In genomic region chr1:198186916-198187580, GRCh38 we compare ENCODE assay signal across 17 cellular contexts. TPM values are rescaled to one million over a fixed set of nuclear protein-coding genes. Genes with fewer than 3 reads are reported as not detected.
A peak's percentile ranks its signal among the peaks of the same experiment; 100 is the strongest.
DNase-seq lines count a peak whose midpoint lies in the region; ATAC-seq, FAIRE-seq and TF ChIP-seq lines count a peak whose summit lies in the region.
"Had no signal": no experiment of that assay in that cellular context is flagged by ENCODE, and none has a peak within 500 bp of the region (broad histone marks: within the 10 kb centered on the region; RNA-seq: fewer than 3 reads in every experiment).

No MANE protein-coding gene starts in this region.

- peaks cover 7% of the 10 kb centered on the region for H3K79me1 ChIP-seq in mesendoderm (ENCODE audit: low read length)

- no peaks in the 10 kb centered on the region for H3K9me3 ChIP-seq in CD4-positive, alpha-beta memory T cell (ENCODE audit: control insufficient read depth in 1 of 2, low read length in 2 of 2)

- peak overlapping the region; percentile 75 for H3K18ac ChIP-seq in mesendoderm (ENCODE audit: low read length)

- FAIRE-seq in GM12891 (lab: Jason Lieb, UNC): peak; percentile 40
- FAIRE-seq: colon, H1 had no signal

- no peak overlapping the region for H3K4ac ChIP-seq in mesendoderm (ENCODE audit: low read depth, low read length)

- TF ChIP-seq CTCF in RWPE1 (conservative IDR thresholded peaks at IDR 0.05; ENCODE audit: low read depth): no peak

- no peak for ATAC-seq in activated T-helper 17 cell treated with anti-CD3 and anti-CD28 coated beads, Interleukin-2, amount 50 U/mL, for 72 hours (replicated peaks)
- ATAC-seq in HG02981 (IDR thresholded peaks at IDR 0.05; ENCODE audit: unreplicated experiment) (no peak), GM19463 (IDR thresholded peaks at IDR 0.05; ENCODE audit: unreplicated experiment) (no peak)
- ATAC-seq: WTC11 had no signal

- no peak for TF ChIP-seq POLR2A in GM12891 (IDR thresholded peaks at IDR 0.05; ENCODE audit: low read depth, low read length)

- no peak for DNase-seq in CD4-positive, alpha-beta memory T cell
- DNase-seq in GM12891 (ENCODE audit: insufficient read length, low spot score) (no peak), mesendoderm (no peak), RWPE1 (ENCODE audit: low spot score) (no peak)
- DNase-seq: activated CD8-positive, alpha-beta memory T cell treated with anti-CD3 and anti-CD28 coated beads, Interleukin-2, amount 50 U/mL, for 48 hours; amniotic stem cell; MV-4-11; NCI-H2081 treated with DMSO at 0.1 percent for 48 hours; NCI-H748 treated with DMSO at 0.1 percent for 48 hours; stimulated activated CD4-positive, alpha-beta T cell treated with anti-CD3 and anti-CD28 coated beads, Interleukin-1b, Interleukin-23, amount 100 ng/mL, for 48 hours; SW 1271 had no signal

- peak overlapping the region in 6 of 8 donors; percentile 17 to 84 (median 62) for H3K4me3 Mint-ChIP-seq in CD4-positive, alpha-beta memory T cell
- peak overlapping the region; percentile 68 for H3K4me3 Mint-ChIP-seq in activated T-helper 17 cell treated with anti-CD3 and anti-CD28 coated beads, Interleukin-2, amount 50 U/mL, for 72 hours
- H3K4me3 Mint-ChIP-seq: WTC11 had no signal

- H4K5ac ChIP-seq in mesendoderm (ENCODE audit: low read length): no peak overlapping the region

- no peak overlapping the region for H4K8ac ChIP-seq in mesendoderm (ENCODE audit: low read depth, low read length)

- no CpG with 5 or more reads among the region's 2 CpGs for WGBS in mesendoderm (ENCODE audit: extremely low coverage, insufficient coverage, low lambda C conversion rate)

- H3K27me3 Mint-ChIP-seq in CD4-positive, alpha-beta memory T cell: no peaks in the 10 kb centered on the region
- no peaks in the 10 kb centered on the region for H3K27me3 Mint-ChIP-seq in activated T-helper 17 cell treated with anti-CD3 and anti-CD28 coated beads, Interleukin-2, amount 50 U/mL, for 72 hours

- peaks cover 48 to 84% (median 73%) of the 10 kb centered on the region in 4 donors for H3K4me1 Mint-ChIP-seq in CD4-positive, alpha-beta memory T cell
- peaks cover 37% of the 10 kb centered on the region for H3K4me1 Mint-ChIP-seq in activated T-helper 17 cell treated with anti-CD3 and anti-CD28 coated beads, Interleukin-2, amount 50 U/mL, for 72 hours

- peaks cover 8% of the 10 kb centered on the region for H3K79me2 ChIP-seq in mesendoderm (ENCODE audit: control insufficient read depth, insufficient read depth, low read length)

- POLR2A ChIA-PET in CD4-positive, alpha-beta memory T cell (lab: Charles Lee; ENCODE audit: partially characterized antibody): interaction anchor here (1.3 to 4.1 kb wide), 7 partner anchors 8 to 30 kb away, joined by 3 to 47 read pairs (median 10); partner anchors contain the start of gene NEK7
- POLR2A ChIA-PET in RWPE1 (lab: Yijun Ruan, JAX; ENCODE audit: low non-redundant PET): no interaction called here

- no peak overlapping the region for H3K4me2 ChIP-seq in mesendoderm (ENCODE audit: low read length)

- H3K23ac ChIP-seq in mesendoderm (ENCODE audit: low read length): no peak overlapping the region

- no peak overlapping the region for H3K56ac ChIP-seq in mesendoderm (ENCODE audit: low read length)

- H3K36me3 ChIP-seq in CD4-positive, alpha-beta memory T cell (ENCODE audit: insufficient read depth, low read length): no peaks in the 10 kb centered on the region
- H3K36me3 ChIP-seq in mesendoderm (ENCODE audit: control insufficient read depth, insufficient read depth, low read length): no peaks in the 10 kb centered on the region

- no peak overlapping the region for H2AK5ac ChIP-seq in mesendoderm (ENCODE audit: low read length)

- H3K9ac ChIP-seq in mesendoderm (ENCODE audit: low read length): no peak overlapping the region

- peaks cover 94% of the 10 kb centered on the region for H3K4me1 ChIP-seq in CD4-positive, alpha-beta memory T cell (ENCODE audit: insufficient read depth, low read length)
- H3K4me1 ChIP-seq in mesendoderm (ENCODE audit: control insufficient read depth, low read depth, low read length): peaks cover 8% of the 10 kb centered on the region

- intact Hi-C loops in CD4-positive, alpha-beta memory T cell (cut with micrococcal nuclease): loop anchor here (2.0 kb wide), 1 partner anchor 14 kb away; no protein-coding TSS in a partner anchor

- CTCF ChIA-PET in CD4-positive, alpha-beta memory T cell (lab: Charles Lee; ENCODE audit: partially characterized antibody): interaction anchor here (1.0 to 1.3 kb wide), 2 partner anchors 12 to 15 kb away, joined by 3 to 4 read pairs; no protein-coding TSS in a partner anchor
- CTCF ChIA-PET in RWPE1 (lab: Yijun Ruan, JAX): interaction anchor here (0.5 to 1.2 kb wide), 5 partner anchors 9 to 456 kb away, joined by 3 to 4 read pairs (median 3); no protein-coding TSS in a partner anchor

- peak overlapping the region; percentile 76 to 93 (median 88) for H3K27ac Mint-ChIP-seq in CD4-positive, alpha-beta memory T cell
- no peak overlapping the region for H3K27ac Mint-ChIP-seq in activated T-helper 17 cell treated with anti-CD3 and anti-CD28 coated beads, Interleukin-2, amount 50 U/mL, for 72 hours
- H3K27ac Mint-ChIP-seq: WTC11 had no signal

- no peaks in the 10 kb centered on the region for H3K36me3 Mint-ChIP-seq in CD4-positive, alpha-beta memory T cell
- no peaks in the 10 kb centered on the region for H3K36me3 Mint-ChIP-seq in activated T-helper 17 cell treated with anti-CD3 and anti-CD28 coated beads, Interleukin-2, amount 50 U/mL, for 72 hours (ENCODE audit: low read depth)
- H3K36me3 Mint-ChIP-seq: WTC11 had no signal

- no peak overlapping the region for H2BK5ac ChIP-seq in mesendoderm (ENCODE audit: low read length)

- no peaks in the 10 kb centered on the region for H3K9me3 Mint-ChIP-seq in CD4-positive, alpha-beta memory T cell
- no peaks in the 10 kb centered on the region for H3K9me3 Mint-ChIP-seq in activated T-helper 17 cell treated with anti-CD3 and anti-CD28 coated beads, Interleukin-2, amount 50 U/mL, for 72 hours
- H3K9me3 Mint-ChIP-seq: WTC11 had no signal

- no peaks in the 10 kb centered on the region for H3K27me3 ChIP-seq in CD4-positive, alpha-beta memory T cell (ENCODE audit: insufficient read depth, low read length)
- H3K27me3 ChIP-seq in mesendoderm (ENCODE audit: insufficient read depth, low read length, poor library complexity): no peaks in the 10 kb centered on the region

- H2BK15ac ChIP-seq in mesendoderm (replicated peaks; ENCODE audit: low read depth): no peak overlapping the region

- H3K27ac ChIP-seq in CD4-positive, alpha-beta memory T cell (ENCODE audit: low read depth, low read length): peak overlapping the region; percentile 57
- H3K27ac ChIP-seq in mesendoderm (ENCODE audit: low read depth, low read length) (no peak overlapping the region), RWPE1 (no peak overlapping the region)

- H2BK120ac ChIP-seq in mesendoderm (ENCODE audit: low read depth, low read length): no peak overlapping the region

- H3K4me3 ChIP-seq in CD4-positive, alpha-beta memory T cell (ENCODE audit: low read length in 2 of 2): peak overlapping the region; percentile 3 to 26
- H3K4me3 ChIP-seq in mesendoderm (ENCODE audit: low read length): no peak overlapping the region

TF ChIP-seq in GM12891, 5 proteins besides CTCF, POLR2A, EP300 and RAD21:
- no peak for TF ChIP-seq SPI1 (IDR thresholded peaks at IDR 0.05; ENCODE audit: low read depth, low read length)
- TF ChIP-seq POU2F2 (IDR thresholded peaks at IDR 0.05; ENCODE audit: low read depth, low read length): no peak
- TF ChIP-seq TAF1 (IDR thresholded peaks at IDR 0.05; ENCODE audit: low read depth, low read length): no peak
- no peak for TF ChIP-seq POLR2AphosphoS5 (IDR thresholded peaks at IDR 0.05; ENCODE audit: low read depth, low read length)
- TF ChIP-seq PAX5 (IDR thresholded peaks at IDR 0.05; ENCODE audit: insufficient read depth, low read length, severe bottlenecking): no peak

RNA-seq across cellular contexts. Expression of gene NEK7, which starts 30.2 kb away (rescaled TPM):
- 10 to 100 TPM; 56.9 to 63.8 TPM for total RNA-seq in CD4-positive, alpha-beta memory T cell
- polyA plus RNA-seq in CD4-positive, alpha-beta memory T cell: 10 to 100 TPM; 53.5 to 57.6 TPM
- 9.0 TPM for polyA plus RNA-seq in GM12891 (2012; ENCODE audit: low read depth, missing spikeins)
- 10 to 100 TPM; 64.3 to 76.9 TPM for total RNA-seq in activated T-helper 17 cell treated with anti-CD3 and anti-CD28 coated beads, Interleukin-2, amount 50 U/mL, for 72 hours
- polyA plus RNA-seq in mesendoderm (2013, experiment 1 of 2): 8.6 TPM
- 8.4 TPM for polyA plus RNA-seq in mesendoderm (2013, experiment 2 of 2)
